In genomic region chr18:13035249-13035914, GRCh38 we compare ENCODE assay signal across 24 cellular contexts. TPM values are rescaled to one million over a fixed set of nuclear protein-coding genes. Genes with fewer than 3 reads are reported as not detected.
DNase-seq lines count a peak whose midpoint lies in the region; ATAC-seq and TF ChIP-seq lines count a peak whose summit lies in the region.
"Had no signal": no experiment of that assay in that cellular context is flagged by ENCODE, and none has a peak within 500 bp of the region (broad histone marks: within the 10 kb centered on the region; RNA-seq: fewer than 3 reads in every experiment).

No MANE protein-coding gene starts in this region.

- H3K27me3 ChIP-seq in GM23248 (replicated peaks; ENCODE audit: insufficient read depth) (no peaks in the 10 kb centered on the region), adipocyte (replicated peaks; ENCODE audit: control insufficient read depth, insufficient read depth, low read length) (no peaks in the 10 kb centered on the region)
- H3K27me3 ChIP-seq: left lung, pancreas, upper lobe of right lung had no signal

- peaks cover 60% of the 10 kb centered on the region for H3K36me3 Mint-ChIP-seq in T-helper 2 cell treated with Interferon-gamma antibody and Interleukin-4, amounts not matched to agents 5 μg/mL and 100 μg/mL, for 36 hours (ENCODE audit: low read depth)

- H3K4me1 ChIP-seq in GM23248 (ENCODE audit: insufficient read depth) (0 out of 2 replicates have a peak, but pooled peaks cover 8% of the 10 kb centered on the region), adipocyte (ENCODE audit: control insufficient read depth, insufficient read depth, low read length) (peaks cover 10% of the 10 kb centered on the region)
- H3K4me1 ChIP-seq: left lung, pancreas, upper lobe of right lung had no signal

- H3K4me3 ChIP-seq in AG10803 (ENCODE audit: low read length), result no peak overlapping the region
- H3K4me3 ChIP-seq in GM23248, result no peak overlapping the region
- no peak overlapping the region for H3K4me3 ChIP-seq in adipocyte (ENCODE audit: low read length)
- no peak overlapping the region for H3K4me3 ChIP-seq in fibroblast of the aortic adventitia (ENCODE audit: low read depth, low read length)
- H3K4me3 ChIP-seq: left lung, pancreas, upper lobe of right lung had no signal

- H3K9me3 Mint-ChIP-seq in T-helper 2 cell treated with Interferon-gamma antibody and Interleukin-4, amounts not matched to agents 5 μg/mL and 100 μg/mL, for 36 hours, result no peaks in the 10 kb centered on the region
- H3K9me3 Mint-ChIP-seq: natural killer cell had no signal

- H4K20me1 ChIP-seq in GM23248 (ENCODE audit: insufficient read depth), result no peaks in the 10 kb centered on the region

- H3K79me2 ChIP-seq in GM23248 (ENCODE audit: insufficient read depth), result no peaks in the 10 kb centered on the region; the same call in 1 of the 2 replicates

- H2AFZ ChIP-seq in GM23248, result no peak overlapping the region

- peaks cover 10% of the 10 kb centered on the region for H3K4me1 Mint-ChIP-seq in T-helper 2 cell treated with Interferon-gamma antibody and Interleukin-4, amounts not matched to agents 5 μg/mL and 100 μg/mL, for 36 hours (ENCODE audit: low read depth)

- no peak for TF ChIP-seq CTCF in AG10803 (conservative IDR thresholded peaks at IDR 0.05; ENCODE audit: low read length)
- TF ChIP-seq CTCF in fibroblast of the aortic adventitia (IDR thresholded peaks at IDR 0.05; ENCODE audit: insufficient read depth, low read length), result no peak

- H3K4me2 ChIP-seq in GM23248 (ENCODE audit: unreplicated experiment), result no peak overlapping the region

- no peak overlapping the region for H3K27ac Mint-ChIP-seq in T-helper 2 cell treated with Interferon-gamma antibody and Interleukin-4, amounts not matched to agents 5 μg/mL and 100 μg/mL, for 36 hours
- H3K27ac Mint-ChIP-seq: natural killer cell had no signal

- in situ Hi-C loops in GM23248 (cut with MboI), result no loop called here

- H3F3A ChIP-seq in GM23248 (ENCODE audit: insufficient read depth), result no peaks in the 10 kb centered on the region

- no peak overlapping the region for H3K4me3 Mint-ChIP-seq in T-helper 2 cell treated with Interferon-gamma antibody and Interleukin-4, amounts not matched to agents 5 μg/mL and 100 μg/mL, for 36 hours
- H3K4me3 Mint-ChIP-seq: natural killer cell had no signal

- H3K9ac ChIP-seq in GM23248, result no peak overlapping the region
- H3K9ac ChIP-seq in adipocyte (ENCODE audit: low read length), result no peak overlapping the region

- no peak overlapping the region for H3K27ac ChIP-seq in GM23248
- H3K27ac ChIP-seq: left lung, pancreas, upper lobe of right lung had no signal

- peaks cover 12% of the 10 kb centered on the region; the same call in 1 of the 2 replicates for H3K36me3 ChIP-seq in GM23248 (ENCODE audit: low read depth)
- peaks cover 25% of the 10 kb centered on the region for H3K36me3 ChIP-seq in adipocyte (ENCODE audit: control insufficient read depth, insufficient read depth, low read length, severe bottlenecking)

- ATAC-seq in GM19328 (IDR thresholded peaks at IDR 0.05; ENCODE audit: unreplicated experiment), result no peak
- ATAC-seq: left lung, natural killer cell, pancreas, right cardiac atrium, Right ventricle myocardium inferior, upper lobe of right lung had no signal

- H3K9me3 ChIP-seq in GM23248 (ENCODE audit: low read depth) (no peaks in the 10 kb centered on the region), adipocyte (ENCODE audit: control insufficient read depth, low read length) (no peaks in the 10 kb centered on the region)
- H3K9me3 ChIP-seq: left lung, pancreas, upper lobe of right lung had no signal

- no peaks in the 10 kb centered on the region for H3K9me2 ChIP-seq in GM23248 (ENCODE audit: insufficient read depth)

- no peaks in the 10 kb centered on the region for H3K27me3 Mint-ChIP-seq in T-helper 2 cell treated with Interferon-gamma antibody and Interleukin-4, amounts not matched to agents 5 μg/mL and 100 μg/mL, for 36 hours (ENCODE audit: low read depth)

- 96 to 97% methylated on average over 7 of the region's 7 CpGs for WGBS in GM23248 (ENCODE audit: low coverage in 1 of 2, low lambda C conversion rate in 2 of 2, missing lambda C conversion rate in 2 of 2), 2 experiments

- DNase-seq in AG10803 (ENCODE audit: low read depth) (peak; percentile 58), GM23248 (peak; percentile 57), adipocyte (ENCODE audit: low read depth) (peak; percentile 53), fibroblast of the aortic adventitia (ENCODE audit: low read depth) (peak; percentile 53), 8988T (no peak), NCI-H524 (lab: John Stamatoyannopoulos, UW) (no peak)
- no peak for DNase-seq in T-helper 2 cell treated with Interferon-gamma antibody and Interleukin-4, amounts not matched to agents 5 μg/mL and 100 μg/mL, for 36 hours (ENCODE audit: low spot score)
- DNase-seq: activated CD4-positive, alpha-beta T cell treated with anti-CD3 and anti-CD28 coated beads for 48 hours; activated CD8-positive, alpha-beta memory T cell treated with anti-CD3 and anti-CD28 coated beads, Interleukin-2, amount 50 U/mL, for 4 hours; activated effector memory CD4-positive, alpha-beta T cell treated with Interleukin-2 at 50 U/mL for 16 hours; cortex of kidney; DMS53; head of caudate nucleus; KG1; left lung; natural killer cell; NCI-H187; NCI-H774; pancreas; right cardiac atrium; SW 1271; upper lobe of right lung had no signal

RNA-seq across cellular contexts. Expression of gene CEP192, which starts 44.2 kb away (rescaled TPM):
- 19.0 and 21.5 TPM in 2 replicates for total RNA-seq in GM23248 (2014; rRNA removed; shearing (Covaris generic))
- polyA plus RNA-seq in GM23248 (2016; fragmentation: Nextera tagmentation; extraction: Ambion mirVana), result 7.4 and 7.6 TPM in 2 replicates
- 27.2 and 38.3 TPM in 2 replicates for total RNA-seq in fibroblast of the aortic adventitia (ENCODE audit: low replicate concordance)

Comparison
In these comparisons a context has a peak if more than half of its experiments do, and no peak if none do; other contexts are left out.
1. DNase-seq: peak in AG10803 (single experiment), GM23248 (single experiment), adipocyte (single experiment) and fibroblast of the aortic adventitia (single experiment); none in T-helper 2 cell treated with Interferon-gamma antibody and Interleukin-4, amounts not matched to agents 5 μg/mL and 100 μg/mL, for 36 hours (single experiment), 8988T (single experiment) and NCI-H524 (0 of 2).